In genomic region chr9:84670801-84671153, GRCh38 we compare ENCODE assay signal across 12 cellular contexts. TPM values are rescaled to one million over a fixed set of nuclear protein-coding genes. Genes with fewer than 3 reads are reported as not detected.
A peak's percentile ranks its signal among the peaks of the same experiment; 100 is the strongest.
DNase-seq lines count a peak whose midpoint lies in the region; ATAC-seq and TF ChIP-seq lines count a peak whose summit lies in the region.
"Had no signal": no experiment of that assay in that cellular context is flagged by ENCODE, and none has a peak within 500 bp of the region (broad histone marks: within the 10 kb centered on the region; RNA-seq: fewer than 3 reads in every experiment).

No MANE protein-coding gene starts in this region.

- H3K36me3 Mint-ChIP-seq in activated T-cell treated with anti-CD3 and anti-CD28 coated beads, Interleukin-2, amount 50 U/mL, for 4 hours (ENCODE audit: insufficient read depth), result no peaks in the 10 kb centered on the region
- H3K36me3 Mint-ChIP-seq in activated T-cell treated with anti-CD3 and anti-CD28 coated beads, Interleukin-2, amount 50 U/mL, for 24 hours (ENCODE audit: low read depth), result no peaks in the 10 kb centered on the region
- no peaks in the 10 kb centered on the region for H3K36me3 Mint-ChIP-seq in endodermal cell (ENCODE audit: low read depth)

- peaks cover 3% of the 10 kb centered on the region for H3K9me3 Mint-ChIP-seq in activated T-cell treated with anti-CD3 and anti-CD28 coated beads, Interleukin-2, amount 50 U/mL, for 4 hours
- H3K9me3 Mint-ChIP-seq in activated T-cell treated with anti-CD3 and anti-CD28 coated beads, Interleukin-2, amount 50 U/mL, for 24 hours, result no peaks in the 10 kb centered on the region
- no peaks in the 10 kb centered on the region for H3K9me3 Mint-ChIP-seq in endodermal cell

- TF ChIP-seq CTCF in endodermal cell (conservative IDR thresholded peaks at IDR 0.05) (no peak), neural cell (IDR thresholded peaks at IDR 0.05; ENCODE audit: poor library complexity, severe bottlenecking) (no peak), tibial artery (IDR thresholded peaks at IDR 0.05) (no peak)

- no peak overlapping the region for H2AFZ ChIP-seq in neural cell (ENCODE audit: low read depth, low read length)

- peaks cover 45% of the 10 kb centered on the region for H3K27me3 Mint-ChIP-seq in activated T-cell treated with anti-CD3 and anti-CD28 coated beads, Interleukin-2, amount 50 U/mL, for 4 hours (ENCODE audit: low read depth)
- peaks cover 72% of the 10 kb centered on the region for H3K27me3 Mint-ChIP-seq in activated T-cell treated with anti-CD3 and anti-CD28 coated beads, Interleukin-2, amount 50 U/mL, for 24 hours
- peaks cover 92% of the 10 kb centered on the region for H3K27me3 Mint-ChIP-seq in endodermal cell (ENCODE audit: insufficient read depth)

- DNase-seq in activated T-cell treated with anti-CD3 and anti-CD28 coated beads, Interleukin-2, amount 50 U/mL, for 4 hours, result no peak
- no peak for DNase-seq in activated T-cell treated with anti-CD3 and anti-CD28 coated beads, Interleukin-2, amount 50 U/mL, for 24 hours
- DNase-seq in endodermal cell, result no peak
- DNase-seq in tibial artery, result no peak
- DNase-seq in activated CD8-positive, alpha-beta memory T cell treated with anti-CD3 and anti-CD28 coated beads, Interleukin-2, amount 50 U/mL, for 48 hours, result no peak
- DNase-seq in NCI-H146 (lab: John Stamatoyannopoulos, UW), result no peak
- no peak for DNase-seq in CD1c-positive myeloid dendritic cell (ENCODE audit: extremely low spot score)
- DNase-seq: activated T-cell treated with anti-CD3 and anti-CD28 coated beads for 4 hours; central memory CD4-positive, alpha-beta T cell; T-helper 9 cell had no signal

- no peak for TF ChIP-seq EP300 in neural cell (conservative IDR thresholded peaks at IDR 0.05; ENCODE audit: poor library complexity, severe bottlenecking)

- H3K27ac ChIP-seq in endodermal cell (ENCODE audit: low read depth, low read length), result no peak overlapping the region
- no peak overlapping the region for H3K27ac ChIP-seq in neural cell (ENCODE audit: low read length)
- H3K27ac ChIP-seq in tibial artery, result peak overlapping the region; percentile 91 to 92

- no peaks in the 10 kb centered on the region for H3K9me2 ChIP-seq in neural cell (ENCODE audit: insufficient read depth, low read length)

- peak overlapping the region; percentile 43 for H3K4me3 Mint-ChIP-seq in activated T-cell treated with anti-CD3 and anti-CD28 coated beads, Interleukin-2, amount 50 U/mL, for 4 hours
- no peak overlapping the region for H3K4me3 Mint-ChIP-seq in activated T-cell treated with anti-CD3 and anti-CD28 coated beads, Interleukin-2, amount 50 U/mL, for 24 hours
- peak overlapping the region; percentile 59 for H3K4me3 Mint-ChIP-seq in endodermal cell

- H3K27ac Mint-ChIP-seq in activated T-cell treated with anti-CD3 and anti-CD28 coated beads, Interleukin-2, amount 50 U/mL, for 24 hours, result no peak overlapping the region
- no peak overlapping the region for H3K27ac Mint-ChIP-seq in endodermal cell

- H4K20me1 ChIP-seq in neural cell (ENCODE audit: insufficient read depth), result no peaks in the 10 kb centered on the region

- H3K4me2 ChIP-seq in neural cell (ENCODE audit: low read length), result peak overlapping the region; percentile 63

- intact Hi-C loops in tibial artery (cut with DNase I; ENCODE audit: low total_unique reads), result loop anchor here (10.0 kb wide), 1 partner anchor 114 kb away; no protein-coding TSS in a partner anchor

- H3K9me3 ChIP-seq in endodermal cell (ENCODE audit: control insufficient read depth, low read length) (no peaks in the 10 kb centered on the region), neural cell (ENCODE audit: low read length) (no peaks in the 10 kb centered on the region), tibial artery (no peaks in the 10 kb centered on the region)

- H3K9ac ChIP-seq in endodermal cell (ENCODE audit: extremely low read depth, low read length, poor library complexity, severe bottlenecking) (no peak overlapping the region), neural cell (ENCODE audit: low read length) (peak overlapping the region; percentile 88)

- H3K79me2 ChIP-seq in neural cell (replicated peaks; ENCODE audit: insufficient read depth, low read length), result no peaks in the 10 kb centered on the region

- peak overlapping the region; percentile 83 for H3K4me3 ChIP-seq in endodermal cell (ENCODE audit: low read length)
- H3K4me3 ChIP-seq in neural cell (ENCODE audit: low read length), result peak overlapping the region; percentile 85
- peak overlapping the region; percentile 64 to 91 for H3K4me3 ChIP-seq in tibial artery

- no peak for ATAC-seq in activated T-cell treated with anti-CD3 and anti-CD28 coated beads, Interleukin-2, amount 50 U/mL, for 4 hours

- TF ChIP-seq RAD21 in neural cell (conservative IDR thresholded peaks at IDR 0.05), result no peak

- H3K27me3 ChIP-seq in endodermal cell (ENCODE audit: control insufficient read depth, insufficient read depth, low read length, poor library complexity, severe bottlenecking) (peaks cover 90% of the 10 kb centered on the region), neural cell (ENCODE audit: insufficient read depth, low read depth, low read length) (peaks cover 24% of the 10 kb centered on the region), tibial artery (no peaks in the 10 kb centered on the region)

- 26 to 44% methylated on average over 7 to 9 of the region's 9 CpGs for WGBS in endodermal cell (ENCODE audit: insufficient coverage in 1 of 2, insufficient read length in 1 of 2), 2 experiments

- H3K4me1 ChIP-seq in endodermal cell (ENCODE audit: control insufficient read depth, insufficient read depth, low read length), result no peaks in the 10 kb centered on the region
- peaks cover 0 to 32% (median 11%) of the 10 kb centered on the region in 4 donors for H3K4me1 ChIP-seq in tibial artery

- H3K36me3 ChIP-seq in endodermal cell (ENCODE audit: control insufficient read depth, insufficient read depth, low read length) (no peaks in the 10 kb centered on the region), neural cell (ENCODE audit: insufficient read depth, low read length) (no peaks in the 10 kb centered on the region), tibial artery (no peaks in the 10 kb centered on the region)

- H3K4me1 Mint-ChIP-seq in activated T-cell treated with anti-CD3 and anti-CD28 coated beads, Interleukin-2, amount 50 U/mL, for 4 hours (ENCODE audit: low read depth), result peaks cover 18% of the 10 kb centered on the region
- peaks cover 20% of the 10 kb centered on the region for H3K4me1 Mint-ChIP-seq in activated T-cell treated with anti-CD3 and anti-CD28 coated beads, Interleukin-2, amount 50 U/mL, for 24 hours (ENCODE audit: low read depth)
- H3K4me1 Mint-ChIP-seq in endodermal cell, result peaks cover 9% of the 10 kb centered on the region

- no peaks in the 10 kb centered on the region for H3F3A ChIP-seq in neural cell (ENCODE audit: insufficient read depth, low read length, poor library complexity, severe bottlenecking)

TF ChIP-seq in neural cell, 6 proteins besides CTCF, POLR2A, EP300 and RAD21:
- TF ChIP-seq POLR2AphosphoS5 (IDR thresholded peaks at IDR 0.05) (peak; percentile 4), TAF1 (IDR thresholded peaks at IDR 0.05; ENCODE audit: low read depth) (no peak)

RNA-seq across cellular contexts. Expression of gene NTRK2, which starts 1.2 kb away (rescaled TPM):
- total RNA-seq in activated T-cell treated with anti-CD3 and anti-CD28 coated beads, Interleukin-2, amount 50 U/mL, for 4 hours, result under 1 TPM; 0.18 to 0.82 (median 0.38) TPM
- under 1 TPM; 0.09 to 0.18 TPM for total RNA-seq in endodermal cell
- polyA plus RNA-seq in endodermal cell (2013, experiment 1 of 2), result 116 TPM
- 91.8 TPM for polyA plus RNA-seq in endodermal cell (2013, experiment 2 of 2)
- 14.2 and 15.3 TPM in 2 replicates for polyA plus RNA-seq in neural cell
- polyA minus RNA-seq in neural cell, result 72.8 and 77.2 TPM in 2 replicates
- total RNA-seq: myocyte had no signal

Comparison
In these comparisons a context has a peak if more than half of its experiments do, and no peak if none do; other contexts are left out.
1. H3K27ac ChIP-seq: peak in tibial artery (2 of 2); none in endodermal cell (single experiment) and neural cell (single experiment).
2. Peak in every context shown above with its lines, with median percentiles within 50 percentile points of each other: H3K4me3 ChIP-seq.